Comparison of ENCODE assay signal across 8 cellular contexts in genomic region chr4:151276787-151277557, GRCh38. TPM values are rescaled to one million over a fixed set of nuclear protein-coding genes. Genes with fewer than 3 reads are reported as not detected.
DNase-seq lines count a peak whose midpoint lies in the region; ATAC-seq and TF ChIP-seq lines count a peak whose summit lies in the region.

TSS of gene PRSS48 (plus strand) at chr4:151277161. CDS start at chr4:151277173, 12 bp downstream.

- POLR2A ChIA-PET in AG04450 (lab: Yijun Ruan, JAX) = no interaction called here

- H3K9me3 Mint-ChIP-seq in T-helper 2 cell treated with Interferon-gamma antibody and Interleukin-4, amounts not matched to agents 5 μg/mL and 100 μg/mL, for 36 hours = no peaks in the 10 kb centered on the region

- CTCF ChIA-PET in AG04450 (lab: Charles Lee) = interaction anchor here (0.6 to 3.9 kb wide), 17 partner anchors 9 to 484 kb away, joined by 3 to 40 read pairs (median 4); partner anchors contain the start of gene GATB

- no peak within 1 kb of the TSS for H3K4me3 Mint-ChIP-seq in T-helper 2 cell treated with Interferon-gamma antibody and Interleukin-4, amounts not matched to agents 5 μg/mL and 100 μg/mL, for 36 hours

- no peak within 1 kb of the TSS for H3K4me3 ChIP-seq in AG04450 (ENCODE audit: low read depth, low read length)

- no peak for DNase-seq in AG04450 (ENCODE audit: low read depth, low spot score)
- DNase-seq in T-helper 2 cell treated with Interferon-gamma antibody and Interleukin-4, amounts not matched to agents 5 μg/mL and 100 μg/mL, for 36 hours (ENCODE audit: low spot score) = peak; percentile 6
- DNase-seq in cerebellar cortex (ENCODE audit: low spot score) = peak; percentile 71
- peak; percentile 83 for DNase-seq in left kidney (ENCODE audit: low read depth, low spot score)
- peak; percentile 5 for DNase-seq in stimulated activated CD8-positive, alpha-beta memory T cell treated with anti-CD3 and anti-CD28 coated beads, Interleukin-12 subunit alpha, Interleukin-12 subunit beta, amount 100 ng/mL, for 24 hours (ENCODE audit: extremely low read depth)

- no peaks in the 10 kb centered on the region for H3K36me3 Mint-ChIP-seq in T-helper 2 cell treated with Interferon-gamma antibody and Interleukin-4, amounts not matched to agents 5 μg/mL and 100 μg/mL, for 36 hours (ENCODE audit: low read depth)

- H3K9me3 ChIP-seq in AG04450 (ENCODE audit: control insufficient read depth, insufficient read depth, low read length) = no peaks in the 10 kb centered on the region

- TF ChIP-seq CTCF in AG04450 (IDR thresholded peaks at IDR 0.05; ENCODE audit: low read depth, low read length) = peak; percentile 80

- no peaks in the 10 kb centered on the region for H3K4me1 Mint-ChIP-seq in T-helper 2 cell treated with Interferon-gamma antibody and Interleukin-4, amounts not matched to agents 5 μg/mL and 100 μg/mL, for 36 hours (ENCODE audit: low read depth)

- H3K27me3 Mint-ChIP-seq in T-helper 2 cell treated with Interferon-gamma antibody and Interleukin-4, amounts not matched to agents 5 μg/mL and 100 μg/mL, for 36 hours (ENCODE audit: low read depth) = peaks cover 3% of the 10 kb centered on the region

- TF ChIP-seq EP300 in Ishikawa (IDR thresholded peaks at IDR 0.05; ENCODE audit: borderline replicate concordance) = no peak

- no peaks in the 10 kb centered on the region for H3K27me3 ChIP-seq in AG04450 (ENCODE audit: control insufficient read depth, insufficient read depth, low read length)

- H3K27ac ChIP-seq in AG04450 (ENCODE audit: low read depth, low read length) = no peak within 1 kb of the TSS

- TF ChIP-seq RAD21 in Ishikawa (IDR thresholded peaks at IDR 0.05; ENCODE audit: low read depth) = peak; percentile 89

- no peak within 1 kb of the TSS for H3K27ac Mint-ChIP-seq in T-helper 2 cell treated with Interferon-gamma antibody and Interleukin-4, amounts not matched to agents 5 μg/mL and 100 μg/mL, for 36 hours

- peak; percentile 63 for ATAC-seq in GM18502 (IDR thresholded peaks at IDR 0.05; ENCODE audit: poor library complexity, unreplicated experiment)
- ATAC-seq in HG02970 (IDR thresholded peaks at IDR 0.05; ENCODE audit: low FRiP score, unreplicated experiment) = no peak

TF ChIP-seq in Ishikawa, 13 proteins besides CTCF, POLR2A, EP300 and RAD21:
- TF ChIP-seq CEBPB (IDR thresholded peaks at IDR 0.05) (no peak), ZBTB7A (IDR thresholded peaks at IDR 0.05; ENCODE audit: low read depth) (no peak), EGR1 (IDR thresholded peaks at IDR 0.05) (no peak), TAF1 (IDR thresholded peaks at IDR 0.05; ENCODE audit: low read depth) (no peak), CREB1 (IDR thresholded peaks at IDR 0.05; ENCODE audit: low read depth) (no peak), NFIC (IDR thresholded peaks at IDR 0.05) (no peak), TEAD4 (IDR thresholded peaks at IDR 0.05) (no peak), MAX (IDR thresholded peaks at IDR 0.05) (no peak), FOXM1 (IDR thresholded peaks at IDR 0.05; ENCODE audit: borderline replicate concordance, low read depth) (no peak), REST (IDR thresholded peaks at IDR 0.05; ENCODE audit: low read depth) (no peak), TCF12 (IDR thresholded peaks at IDR 0.05; ENCODE audit: low read depth) (no peak), USF1 (IDR thresholded peaks at IDR 0.05) (no peak), YY1 (IDR thresholded peaks at IDR 0.05; ENCODE audit: low read depth) (no peak)

RNA-seq across cellular contexts. Expression of gene PRSS48, which starts in this region (rescaled TPM):
- polyA plus RNA-seq in AG04450 (2011; rRNA removed) = not detected in 2 replicates
- not detected in 2 replicates for polyA minus RNA-seq in AG04450 (2011; rRNA and poly(A)+ RNA removed)
